ENCODE assay signal across 23 cellular contexts in the genomic region with DNA sequence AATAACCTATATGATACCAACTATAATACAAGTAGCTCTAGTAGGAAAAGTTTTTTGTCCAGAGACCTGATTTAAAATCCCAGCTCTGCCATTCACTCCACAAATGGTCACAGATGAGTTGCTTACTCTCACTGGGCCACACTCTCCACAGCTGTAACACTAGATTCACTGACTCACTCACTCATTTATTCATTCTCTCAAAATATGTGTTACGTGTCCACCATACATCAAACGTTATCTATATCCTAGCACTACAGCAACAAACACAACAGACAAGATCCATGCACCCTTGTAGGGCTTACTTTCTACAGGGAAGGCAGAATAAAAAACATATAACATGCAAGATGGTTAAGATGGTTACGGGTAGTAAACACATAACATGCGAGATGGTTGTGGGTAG.
"Had no signal": no experiment of that assay in that cellular context is flagged by ENCODE, and none has a peak within 500 bp of the region (broad histone marks: within the 10 kb centered on the region; RNA-seq: fewer than 3 reads in every experiment).

No MANE protein-coding gene starts in this region.

- H3K4me1 ChIP-seq: breast epithelium, Peyer's patch had no signal

- H3K27ac ChIP-seq: Peyer's patch, RWPE1, SJSA1, VCaP had no signal

- DNase-seq: activated CD4-positive, alpha-beta memory T cell treated with anti-CD3 and anti-CD28 coated beads for 36 hours; activated CD4-positive, alpha-beta T cell treated with anti-CD3 and anti-CD28 coated beads, Interleukin-2, amount 10 ng/mL, durations not matched to agents 7 days and 5 days; activated CD4-positive, CD25-positive, alpha-beta regulatory T cell; activated CD8-positive, alpha-beta memory T cell treated with anti-CD3 and anti-CD28 coated beads for 24 hours; activated gamma-delta T cell; activated naive CD4-positive, alpha-beta T cell treated with anti-CD3 and anti-CD28 coated beads, Interleukin-2, amount 10 ng/mL, durations not matched to agents 7 days and 5 days; activated naive CD8-positive, alpha-beta T cell treated with anti-CD3 and anti-CD28 coated beads for 36 hours; activated T-cell treated with anti-CD3 and anti-CD28 coated beads, Interleukin-2, amount 50 U/mL, for 4 hours; aorta; caudate nucleus; MG63; MV-4-11; NCI-H1092 treated with DMSO at 0.1 percent for 48 hours; NCI-H1436; NCI-H1694 treated with DMSO at 0.1 percent for 48 hours; NCI-H2029 treated with DMSO at 0.1 percent for 48 hours; NCI-H524; Peyer's patch; SHP77 had no signal

- H3K9me3 Mint-ChIP-seq: activated CD4-positive, alpha-beta memory T cell treated with anti-CD3 and anti-CD28 coated beads for 36 hours; activated naive CD4-positive, alpha-beta T cell treated with anti-CD3 and anti-CD28 coated beads, Interleukin-2, amount 10 ng/mL, durations not matched to agents 7 days and 5 days; activated naive CD8-positive, alpha-beta T cell treated with anti-CD3 and anti-CD28 coated beads for 36 hours; activated T-cell treated with anti-CD3 and anti-CD28 coated beads, Interleukin-2, amount 50 U/mL, for 4 hours had no signal

- H3K4me3 ChIP-seq: breast epithelium, MG63, Peyer's patch, SJSA1 had no signal

- H3K36me3 ChIP-seq: breast epithelium had no signal

- H3K9me3 ChIP-seq: breast epithelium, Peyer's patch, SJSA1 had no signal

- H3K27me3 Mint-ChIP-seq: activated CD4-positive, alpha-beta memory T cell treated with anti-CD3 and anti-CD28 coated beads for 36 hours; activated CD4-positive, alpha-beta T cell treated with anti-CD3 and anti-CD28 coated beads, Interleukin-2, amount 10 ng/mL, durations not matched to agents 7 days and 5 days; activated naive CD4-positive, alpha-beta T cell treated with anti-CD3 and anti-CD28 coated beads, Interleukin-2, amount 10 ng/mL, durations not matched to agents 7 days and 5 days; activated naive CD8-positive, alpha-beta T cell treated with anti-CD3 and anti-CD28 coated beads for 36 hours had no signal

- H3K27me3 ChIP-seq: breast epithelium, MG63, Peyer's patch, SJSA1 had no signal

- ATAC-seq: activated T-cell treated with anti-CD3 and anti-CD28 coated beads, Interleukin-2, amount 50 U/mL, for 4 hours had no signal

- H3K4me3 Mint-ChIP-seq: activated CD4-positive, alpha-beta memory T cell treated with anti-CD3 and anti-CD28 coated beads for 36 hours; activated CD4-positive, alpha-beta T cell treated with anti-CD3 and anti-CD28 coated beads, Interleukin-2, amount 10 ng/mL, durations not matched to agents 7 days and 5 days; activated naive CD4-positive, alpha-beta T cell treated with anti-CD3 and anti-CD28 coated beads, Interleukin-2, amount 10 ng/mL, durations not matched to agents 7 days and 5 days; activated naive CD8-positive, alpha-beta T cell treated with anti-CD3 and anti-CD28 coated beads for 36 hours; activated T-cell treated with anti-CD3 and anti-CD28 coated beads, Interleukin-2, amount 50 U/mL, for 4 hours had no signal

- H3K27ac Mint-ChIP-seq: activated CD4-positive, alpha-beta memory T cell treated with anti-CD3 and anti-CD28 coated beads for 36 hours; activated CD4-positive, alpha-beta T cell treated with anti-CD3 and anti-CD28 coated beads, Interleukin-2, amount 10 ng/mL, durations not matched to agents 7 days and 5 days; activated naive CD4-positive, alpha-beta T cell treated with anti-CD3 and anti-CD28 coated beads, Interleukin-2, amount 10 ng/mL, durations not matched to agents 7 days and 5 days had no signal
